In the genomic region with DNA sequence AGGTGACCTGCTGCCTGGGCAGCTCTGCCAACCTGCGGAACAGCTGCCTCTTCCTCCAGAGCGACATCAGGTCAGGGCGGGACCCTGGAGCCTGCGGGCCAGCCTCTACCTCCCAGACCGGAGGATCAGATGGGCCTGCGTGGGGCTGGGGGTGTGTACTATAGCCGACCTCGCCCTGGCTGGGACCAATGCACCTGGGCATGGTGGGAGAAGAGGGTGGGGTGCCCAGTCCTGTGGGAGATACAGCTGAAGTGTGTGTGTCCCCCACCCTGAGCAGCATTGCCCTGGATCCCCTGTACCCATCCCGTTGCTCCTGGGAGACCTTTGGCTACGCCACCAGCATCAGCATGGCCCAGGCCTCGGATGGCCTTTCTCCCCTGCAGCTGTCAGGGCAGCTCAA, we compare ENCODE assay signal across 1 cellular context.
TF ChIP-seq lines count a peak whose summit lies in the region.

No MANE protein-coding gene starts in this region.

TF ChIP-seq in IMR-90, 13 proteins besides CTCF, POLR2A, EP300 and RAD21:
- no peak for TF ChIP-seq MAZ (IDR thresholded peaks at IDR 0.05; ENCODE audit: borderline replicate concordance, low read depth, low read length)
- no peak for TF ChIP-seq CHD1 (IDR thresholded peaks at IDR 0.05; ENCODE audit: low read depth, low read length)
- TF ChIP-seq MAFK (IDR thresholded peaks at IDR 0.05; ENCODE audit: low read depth, low read length) = no peak
- no peak for TF ChIP-seq BHLHE40 (IDR thresholded peaks at IDR 0.05; ENCODE audit: low read depth, low read length)
- TF ChIP-seq SMC3 (IDR thresholded peaks at IDR 0.05; ENCODE audit: low read depth, low read length) = no peak
- TF ChIP-seq, protein P1, sequence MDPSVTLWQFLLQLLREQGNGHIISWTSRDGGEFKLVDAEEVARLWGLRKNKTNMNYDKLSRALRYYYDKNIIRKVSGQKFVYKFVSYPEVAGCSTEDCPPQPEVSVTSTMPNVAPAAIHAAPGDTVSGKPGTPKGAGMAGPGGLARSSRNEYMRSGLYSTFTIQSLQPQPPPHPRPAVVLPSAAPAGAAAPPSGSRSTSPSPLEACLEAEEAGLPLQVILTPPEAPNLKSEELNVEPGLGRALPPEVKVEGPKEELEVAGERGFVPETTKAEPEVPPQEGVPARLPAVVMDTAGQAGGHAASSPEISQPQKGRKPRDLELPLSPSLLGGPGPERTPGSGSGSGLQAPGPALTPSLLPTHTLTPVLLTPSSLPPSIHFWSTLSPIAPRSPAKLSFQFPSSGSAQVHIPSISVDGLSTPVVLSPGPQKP (IDR thresholded peaks at IDR 0.05; ENCODE audit: borderline replicate concordance, low read depth, low read length) = no peak
- no peak for TF ChIP-seq MXI1 (IDR thresholded peaks at IDR 0.05; ENCODE audit: borderline replicate concordance, low read depth, low read length)
- no peak for TF ChIP-seq FOS (IDR thresholded peaks at IDR 0.05; ENCODE audit: low read depth, low read length)
- TF ChIP-seq, protein P2, sequence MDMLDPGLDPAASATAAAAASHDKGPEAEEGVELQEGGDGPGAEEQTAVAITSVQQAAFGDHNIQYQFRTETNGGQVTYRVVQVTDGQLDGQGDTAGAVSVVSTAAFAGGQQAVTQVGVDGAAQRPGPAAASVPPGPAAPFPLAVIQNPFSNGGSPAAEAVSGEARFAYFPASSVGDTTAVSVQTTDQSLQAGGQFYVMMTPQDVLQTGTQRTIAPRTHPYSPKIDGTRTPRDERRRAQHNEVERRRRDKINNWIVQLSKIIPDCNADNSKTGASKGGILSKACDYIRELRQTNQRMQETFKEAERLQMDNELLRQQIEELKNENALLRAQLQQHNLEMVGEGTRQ (IDR thresholded peaks at IDR 0.05; ENCODE audit: low read depth, low read length) = no peak
